Comparison of ENCODE assay signal across 12 cellular contexts in genomic region chr10:124999433-125000365, GRCh38. TPM values are rescaled to one million over a fixed set of nuclear protein-coding genes. Genes with fewer than 3 reads are reported as not detected.
DNase-seq lines count a peak whose midpoint lies in the region; ATAC-seq and TF ChIP-seq lines count a peak whose summit lies in the region.
"Had no signal": no experiment of that assay in that cellular context is flagged by ENCODE, and none has a peak within 500 bp of the region (broad histone marks: within the 10 kb centered on the region; RNA-seq: fewer than 3 reads in every experiment).

No MANE protein-coding gene starts in this region.

- no peaks in the 10 kb centered on the region for H3K27me3 Mint-ChIP-seq in progenitor cell of endocrine pancreas

- peaks cover 0 to 46% of the 10 kb centered on the region in 2 donors for H3K4me1 ChIP-seq in right atrium auricular region

- no peaks in the 10 kb centered on the region for H3K9me3 ChIP-seq in right atrium auricular region

- H3K27ac Mint-ChIP-seq in progenitor cell of endocrine pancreas: no peak overlapping the region

- H3K4me3 Mint-ChIP-seq in progenitor cell of endocrine pancreas (ENCODE audit: low read depth): no peak overlapping the region

- H3K36me3 ChIP-seq in right atrium auricular region: peaks cover 37% of the 10 kb centered on the region

- H3K4me3 ChIP-seq in astrocyte of the spinal cord (ENCODE audit: low read depth, low read length) (no peak overlapping the region), right atrium auricular region (no peak overlapping the region)
- H3K4me3 ChIP-seq: cardiac muscle cell, lung had no signal

- H3K4me1 Mint-ChIP-seq in progenitor cell of endocrine pancreas (ENCODE audit: low read depth): no peaks in the 10 kb centered on the region

- DNase-seq in GM03348 (ENCODE audit: low spot score): peak; percentile 89
- DNase-seq in astrocyte of the spinal cord (ENCODE audit: low read depth, low spot score): peak; percentile 90
- DNase-seq in right atrium auricular region (ENCODE audit: low spot score): peak; percentile 86
- DNase-seq in sciatic nerve (ENCODE audit: low spot score): peak; percentile 66
- DNase-seq in KBM-7: no peak
- no peak for DNase-seq in progenitor cell of endocrine pancreas (ENCODE audit: low spot score, unreplicated experiment)
- DNase-seq in HT-29 (ENCODE audit: low spot score): no peak
- DNase-seq: DMS79, NCI-H2107 had no signal

- peak overlapping the region; percentile 71 to 81 for H3K27ac ChIP-seq in right atrium auricular region

- intact Hi-C loops in sciatic nerve (cut with DNase I): loop anchor here (10.0 kb wide), 1 partner anchor 45 kb away; no protein-coding TSS in a partner anchor

- H3K36me3 Mint-ChIP-seq in progenitor cell of endocrine pancreas (ENCODE audit: insufficient read depth): peaks cover 5% of the 10 kb centered on the region

- no peaks in the 10 kb centered on the region for H3K9me3 Mint-ChIP-seq in progenitor cell of endocrine pancreas (ENCODE audit: low read depth)

- TF ChIP-seq CTCF in astrocyte of the spinal cord (IDR thresholded peaks at IDR 0.05; ENCODE audit: low read depth, low read length) (no peak), right atrium auricular region (IDR thresholded peaks at IDR 0.05) (no peak), progenitor cell of endocrine pancreas (IDR thresholded peaks at IDR 0.05; ENCODE audit: unreplicated experiment) (no peak)

- no peaks in the 10 kb centered on the region for H3K27me3 ChIP-seq in right atrium auricular region
- H3K27me3 ChIP-seq: cardiac muscle cell had no signal

- ATAC-seq in sciatic nerve: peak; percentile 43
- no peak for ATAC-seq in HG03354 (IDR thresholded peaks at IDR 0.05; ENCODE audit: poor library complexity, severe bottlenecking, unreplicated experiment)

- in situ Hi-C loops in astrocyte of the spinal cord (cut with HindIII; ENCODE audit: low sequenced_read_pairs): no loop called here
- in situ Hi-C loops in KBM-7 (cut with MboI; ENCODE audit: low pct_unique_long_range_greater_than_20kb, low sequenced_read_pairs): no loop called here

RNA-seq across cellular contexts. Expression of gene ZRANB1, which starts 57.8 kb away (rescaled TPM):
- total RNA-seq in right atrium auricular region (10 to 100 TPM; 24.1 to 24.9 TPM), sciatic nerve (27.6 TPM), progenitor cell of endocrine pancreas (27.5 and 31.1 TPM in 2 replicates)
- total RNA-seq in HT-29 (2014; rRNA removed; shearing (Covaris generic)): 7.1 and 8.1 TPM in 2 replicates

Comparison
In these comparisons a context has a peak if more than half of its experiments do, and no peak if none do; other contexts are left out.
1. DNase-seq: peak in GM03348 (single experiment), astrocyte of the spinal cord (single experiment), right atrium auricular region (single experiment) and sciatic nerve (single experiment); none in KBM-7 (single experiment), progenitor cell of endocrine pancreas (single experiment) and HT-29 (single experiment).